28 cellular contexts compared by ENCODE assay signal in the genomic region with DNA sequence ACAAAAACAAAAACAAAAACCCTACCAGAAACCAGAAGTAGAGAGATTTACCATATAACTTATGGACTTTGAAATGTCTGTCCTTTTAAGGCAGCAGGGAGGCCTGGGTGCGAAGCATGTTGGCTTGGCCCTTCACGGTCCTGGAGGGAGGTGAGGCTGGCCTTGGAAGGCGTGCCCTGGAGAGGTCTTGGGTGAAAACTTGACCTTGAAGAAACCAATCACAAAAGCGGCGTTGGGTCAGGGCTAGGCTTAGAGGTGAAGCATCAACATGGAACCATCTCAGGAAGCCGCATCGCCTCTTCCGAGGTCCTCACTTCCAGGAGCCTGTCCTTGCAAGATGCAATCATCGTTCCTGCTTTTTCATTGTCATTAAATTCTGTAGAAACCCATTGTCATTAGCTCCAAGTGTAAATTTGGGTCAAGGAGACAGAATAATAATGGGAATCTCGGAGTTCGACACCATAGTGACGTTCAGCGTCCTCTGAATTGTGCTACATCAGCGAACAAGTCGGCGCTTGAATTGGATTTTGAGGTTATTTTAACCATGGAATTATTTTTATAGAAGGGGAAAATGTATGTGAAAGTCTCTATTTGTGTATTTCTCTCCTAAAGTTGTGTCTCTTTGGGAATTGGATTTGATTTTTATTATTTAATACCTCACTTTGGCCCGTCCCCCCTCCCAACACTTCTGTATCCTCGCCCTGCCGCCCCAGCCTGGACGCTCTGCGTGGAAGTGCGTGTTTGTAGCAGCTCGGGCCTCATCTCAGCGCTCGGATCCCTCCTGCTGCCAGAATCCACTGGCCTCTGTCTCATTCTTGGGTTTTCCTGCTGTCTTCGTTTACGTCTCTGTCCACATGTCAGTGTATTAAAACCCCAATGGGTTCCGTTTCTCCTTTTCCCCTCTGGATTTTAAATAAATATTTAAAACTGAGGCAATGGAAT. TPM values are rescaled to one million over a fixed set of nuclear protein-coding genes. Genes with fewer than 3 reads are reported as not detected.
A peak's percentile ranks its signal among the peaks of the same experiment; 100 is the strongest.
DNase-seq lines count a peak whose midpoint lies in the region; ATAC-seq and TF ChIP-seq lines count a peak whose summit lies in the region.
"Had no signal": no experiment of that assay in that cellular context is flagged by ENCODE, and none has a peak within 500 bp of the region (broad histone marks: within the 10 kb centered on the region; RNA-seq: fewer than 3 reads in every experiment).

No MANE protein-coding gene starts in this region.

- intact Hi-C loops in posterior vena cava (cut with DNase I) = no loop called here

- H2BK12ac ChIP-seq in mesenchymal stem cell (ENCODE audit: low read length in 2 of 2) = no peak overlapping the region

- H2BK120ac ChIP-seq in mesenchymal stem cell (ENCODE audit: low read depth, low read length) = no peak overlapping the region

- no peaks in the 10 kb centered on the region for H3K27me3 Mint-ChIP-seq in stimulated activated naive B cell treated with anti-CD40 and anti-IgM and Interleukin-4, amounts not matched to agents 10 μg/mL and 1 μg/mL and 100 μg/mL, for 72 hours
- H3K27me3 Mint-ChIP-seq: central memory CD8-positive, alpha-beta T cell; T-helper 17 cell had no signal

- H3K9me3 Mint-ChIP-seq in stimulated activated naive B cell treated with anti-CD40 and anti-IgM and Interleukin-4, amounts not matched to agents 10 μg/mL and 1 μg/mL and 100 μg/mL, for 72 hours = peaks cover 0 to 6% of the 10 kb centered on the region in 2 donors
- H3K9me3 Mint-ChIP-seq: central memory CD8-positive, alpha-beta T cell; H9; immature natural killer cell had no signal

- no peaks in the 10 kb centered on the region for H3K79me1 ChIP-seq in mesenchymal stem cell (replicated peaks; ENCODE audit: low read length, poor library complexity, severe bottlenecking)

- no peak overlapping the region for H3K18ac ChIP-seq in mesenchymal stem cell (ENCODE audit: low read depth in 1 of 2, low read length in 2 of 2)

- no peak overlapping the region for H3K23ac ChIP-seq in mesenchymal stem cell (ENCODE audit: low read length in 2 of 2)

- H3K4me3 Mint-ChIP-seq in stimulated activated naive B cell treated with anti-CD40 and anti-IgM and Interleukin-4, amounts not matched to agents 10 μg/mL and 1 μg/mL and 100 μg/mL, for 72 hours = no peak overlapping the region
- H3K4me3 Mint-ChIP-seq: central memory CD8-positive, alpha-beta T cell; H9; immature natural killer cell; stimulated activated memory B cell treated with anti-CD40 and anti-IgM and Interleukin-4, amounts not matched to agents 10 μg/mL and 1 μg/mL and 100 μg/mL, for 72 hours; T-helper 17 cell had no signal

- POLR2A ChIA-PET in HEK293T (lab: Yijun Ruan, JAX) = no interaction called here

- no peak overlapping the region for H2AK5ac ChIP-seq in mesenchymal stem cell (ENCODE audit: low read length, severe bottlenecking)

- no peaks in the 10 kb centered on the region for H3K4me1 Mint-ChIP-seq in stimulated activated naive B cell treated with anti-CD40 and anti-IgM and Interleukin-4, amounts not matched to agents 10 μg/mL and 1 μg/mL and 100 μg/mL, for 72 hours
- H3K4me1 Mint-ChIP-seq: central memory CD8-positive, alpha-beta T cell; immature natural killer cell; stimulated activated memory B cell treated with anti-CD40 and anti-IgM and Interleukin-4, amounts not matched to agents 10 μg/mL and 1 μg/mL and 100 μg/mL, for 72 hours; T-helper 17 cell had no signal

- H3K27ac ChIP-seq in mesenchymal stem cell (ENCODE audit: low read length, poor library complexity, severe bottlenecking) = no peak overlapping the region
- H3K27ac ChIP-seq: C4-2B, hepatocyte, SK-N-MC, skin epidermis, thyroid gland had no signal

- CTCF ChIA-PET in HEK293T (lab: Yijun Ruan, JAX) = no interaction called here

- no peak overlapping the region for H4K8ac ChIP-seq in mesenchymal stem cell (ENCODE audit: low read length)

- WGBS in mesenchymal stem cell = 98% methylated on average over 25 of the region's 28 CpGs

- no peak overlapping the region for H3K27ac Mint-ChIP-seq in stimulated activated naive B cell treated with anti-CD40 and anti-IgM and Interleukin-4, amounts not matched to agents 10 μg/mL and 1 μg/mL and 100 μg/mL, for 72 hours
- H3K27ac Mint-ChIP-seq: H9; immature natural killer cell; stimulated activated memory B cell treated with anti-CD40 and anti-IgM and Interleukin-4, amounts not matched to agents 10 μg/mL and 1 μg/mL and 100 μg/mL, for 72 hours; T-helper 17 cell had no signal

- H3K36me3 Mint-ChIP-seq in stimulated activated naive B cell treated with anti-CD40 and anti-IgM and Interleukin-4, amounts not matched to agents 10 μg/mL and 1 μg/mL and 100 μg/mL, for 72 hours = peaks cover 0 to 5% of the 10 kb centered on the region in 2 donors
- H3K36me3 Mint-ChIP-seq: immature natural killer cell; stimulated activated memory B cell treated with anti-CD40 and anti-IgM and Interleukin-4, amounts not matched to agents 10 μg/mL and 1 μg/mL and 100 μg/mL, for 72 hours had no signal

- H2BK5ac ChIP-seq in mesenchymal stem cell (ENCODE audit: low read depth, low read length, poor library complexity, severe bottlenecking) = no peak overlapping the region

- H3K4ac ChIP-seq in mesenchymal stem cell (ENCODE audit: low read depth in 1 of 2, low read length in 2 of 2) = no peak overlapping the region

- H3K27me3 ChIP-seq in mesenchymal stem cell (ENCODE audit: control insufficient read depth in 1 of 2, insufficient read depth in 1 of 2, low read length in 2 of 2) = no peaks in the 10 kb centered on the region
- H3K27me3 ChIP-seq: hepatocyte, thyroid gland had no signal

- H3K9me3 ChIP-seq in mesenchymal stem cell (ENCODE audit: control insufficient read depth, low read length) = no peaks in the 10 kb centered on the region
- H3K9me3 ChIP-seq: thyroid gland had no signal

- no peak overlapping the region for H3K4me2 ChIP-seq in mesenchymal stem cell (ENCODE audit: low read length, poor library complexity, severe bottlenecking)
- H3K4me2 ChIP-seq: hepatocyte had no signal

- no peak overlapping the region for H3K9ac ChIP-seq in mesenchymal stem cell (ENCODE audit: low read length)

- DNase-seq in 8988T = peak; percentile 1
- peak; percentile 2 for DNase-seq in HEK293T (ENCODE audit: extremely low spot score)
- peak; percentile 23 for DNase-seq in ecto neural progenitor cell (ENCODE audit: low spot score)
- DNase-seq in posterior vena cava (ENCODE audit: low spot score) = peak; percentile 62
- DNase-seq in stimulated activated naive B cell treated with anti-CD40 and anti-IgM and Interleukin-4, amounts not matched to agents 10 μg/mL and 1 μg/mL and 100 μg/mL, for 72 hours = no peak
- no peak for DNase-seq in NOMO-1 treated with DMSO at 0.1 percent for 48 hours (lab: John Stamatoyannopoulos, UW; ENCODE audit: unreplicated experiment)
- no peak for DNase-seq in NCI-H1092 (lab: John Stamatoyannopoulos, UW)
- DNase-seq in mesenchymal stem cell = no peak
- DNase-seq: activated CD4-positive, alpha-beta T cell treated with anti-CD3 and anti-CD28 coated beads, Interleukin-2, amount 50 U/mL, for 1 hour; activated naive CD4-positive, alpha-beta T cell; anterior cingulate cortex; foreskin melanocyte; H9; immature natural killer cell; KG1; NCI-H146; NCI-H526 treated with DMSO at 0.1 percent for 48 hours; RPMI8226; stimulated activated CD4-positive, alpha-beta T cell treated with anti-CD3 and anti-CD28 coated beads, Interleukin-2, amount 100 ng/mL, for 24 hours; T-helper 17 cell; thyroid gland had no signal

- no peak overlapping the region for H3K14ac ChIP-seq in mesenchymal stem cell (ENCODE audit: low read length in 2 of 2)

- no peak for ATAC-seq in stimulated activated naive B cell treated with anti-CD40 and anti-IgM and Interleukin-4, amounts not matched to agents 10 μg/mL and 1 μg/mL and 100 μg/mL, for 72 hours (replicated peaks)
- ATAC-seq: stimulated activated memory B cell treated with anti-CD40 and anti-IgM and Interleukin-4, amounts not matched to agents 10 μg/mL and 1 μg/mL and 100 μg/mL, for 72 hours; T-helper 17 cell had no signal

- no peak overlapping the region for H2AFZ ChIP-seq in mesenchymal stem cell (ENCODE audit: low read depth, low read length)
- H2AFZ ChIP-seq: hepatocyte had no signal

- peaks cover 5 to 42% of the 10 kb centered on the region in 2 experiments for H3K36me3 ChIP-seq in mesenchymal stem cell (ENCODE audit: control insufficient read depth in 1 of 2, insufficient read depth in 2 of 2, low read depth in 1 of 2, low read length in 2 of 2)
- H3K36me3 ChIP-seq: thyroid gland had no signal

- H3K4me3 ChIP-seq in mesenchymal stem cell (ENCODE audit: insufficient read depth in 1 of 2, low read depth in 1 of 2, low read length in 2 of 2) = no peak overlapping the region
- H3K4me3 ChIP-seq: hepatocyte, SK-N-MC, skin epidermis, thyroid gland had no signal

- peaks cover 2% of the 10 kb centered on the region for H3K4me1 ChIP-seq in mesenchymal stem cell (ENCODE audit: control insufficient read depth, insufficient read depth, low read depth, low read length)

- H2BK15ac ChIP-seq in mesenchymal stem cell (ENCODE audit: low read depth, poor library complexity, severe bottlenecking) = no peak overlapping the region

- H4K91ac ChIP-seq in mesenchymal stem cell (ENCODE audit: low read length) = no peak overlapping the region

TF ChIP-seq in HEK293T, 16 proteins besides CTCF, POLR2A, EP300 and RAD21 (continues in another document):
- TF ChIP-seq FOXA1 (IDR thresholded peaks at IDR 0.05) (no peak), SUZ12 (IDR thresholded peaks at IDR 0.05) (no peak), FOXK2 (IDR thresholded peaks at IDR 0.05) (no peak), SP1 (IDR thresholded peaks at IDR 0.05) (no peak), LEF1 (IDR thresholded peaks at IDR 0.05; ENCODE audit: borderline replicate concordance) (no peak), BHLHE40 (IDR thresholded peaks at IDR 0.05; ENCODE audit: borderline replicate concordance) (no peak), PKNOX1 (IDR thresholded peaks at IDR 0.05) (no peak), NFRKB (IDR thresholded peaks at IDR 0.05) (no peak), ZNF384 (IDR thresholded peaks at IDR 0.05) (no peak), CTBP1 (IDR thresholded peaks at IDR 0.05; ENCODE audit: borderline replicate concordance) (no peak), L3MBTL2 (conservative IDR thresholded peaks at IDR 0.05) (no peak)

RNA-seq across cellular contexts. Expression of gene ORM1, which starts 11.1 kb away (rescaled TPM):
- total RNA-seq in posterior vena cava = 1 to 10 TPM in 1 of 2 donors, not detected in 1; 1.8 TPM
- polyA plus RNA-seq in mesenchymal stem cell (2013, experiment 1 of 2) = not detected
- polyA plus RNA-seq in mesenchymal stem cell (2013, experiment 2 of 2) = not detected
- total RNA-seq: pulmonary artery endothelial cell, T-helper 17 cell, thyroid gland had no signal
- polyA plus RNA-seq: immature natural killer cell had no signal

RNA-seq across cellular contexts. Expression of gene ORM2, which starts 17.8 kb away (rescaled TPM):
- not detected for total RNA-seq in posterior vena cava
- polyA plus RNA-seq in mesenchymal stem cell (2013, experiment 1 of 2) = not detected
- not detected for polyA plus RNA-seq in mesenchymal stem cell (2013, experiment 2 of 2)
- total RNA-seq: pulmonary artery endothelial cell, T-helper 17 cell, thyroid gland had no signal
- polyA plus RNA-seq: immature natural killer cell had no signal

Comparison
In these comparisons a context has a peak if more than half of its experiments do, and no peak if none do; other contexts are left out.
1. DNase-seq: peak in 8988T (single experiment), HEK293T (single experiment), ecto neural progenitor cell (single experiment) and posterior vena cava (single experiment); none in stimulated activated naive B cell treated with anti-CD40 and anti-IgM and Interleukin-4, amounts not matched to agents 10 μg/mL and 1 μg/mL and 100 μg/mL, for 72 hours (single experiment), NOMO-1 treated with DMSO at 0.1 percent for 48 hours (single experiment), NCI-H1092 (single experiment) and mesenchymal stem cell (single experiment).